Comparison of ENCODE assay signal across 28 cellular contexts in the genomic region with DNA sequence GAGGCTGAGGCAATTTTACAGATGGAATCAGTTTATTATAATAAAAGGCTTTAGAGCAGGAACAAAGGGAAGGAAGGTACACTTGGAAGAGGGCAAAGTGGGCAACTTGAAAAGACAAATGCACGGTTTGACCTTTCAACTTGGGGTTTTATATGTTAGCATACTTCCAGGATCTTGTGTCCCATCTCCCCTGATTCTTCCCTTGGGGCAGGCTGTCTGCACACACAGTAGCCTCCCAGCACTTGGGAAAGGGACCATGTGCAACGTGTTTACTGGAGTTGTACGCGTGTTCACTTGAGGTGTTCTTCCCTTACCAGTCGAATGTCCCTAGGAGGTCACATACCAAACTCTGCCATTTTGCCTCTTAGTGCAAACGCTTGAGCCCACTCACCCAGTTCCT.
"Had no signal": no experiment of that assay in that cellular context is flagged by ENCODE, and none has a peak within 500 bp of the region (broad histone marks: within the 10 kb centered on the region; RNA-seq: fewer than 3 reads in every experiment).

No MANE protein-coding gene starts in this region.

- ATAC-seq: stimulated activated effector memory CD8-positive, alpha-beta T cell treated with anti-CD3 and anti-CD28 coated beads, Interleukin-12 subunit alpha, Interleukin-12 subunit beta, amount 100 ng/mL, for 72 hours; stimulated activated memory B cell treated with anti-CD40 and anti-IgM and Interleukin-4, amounts not matched to agents 10 μg/mL and 1 μg/mL and 100 μg/mL, for 72 hours; stimulated activated naive B cell treated with anti-CD40 and anti-IgM and Interleukin-4, amounts not matched to agents 10 μg/mL and 1 μg/mL and 100 μg/mL, for 72 hours; stimulated activated naive CD8-positive, alpha-beta T cell treated with anti-CD3 and anti-CD28 coated beads, Interleukin-15, Interleukin-2, amounts not matched to agents 100 U/mL and 50 U/mL, for 24 hours; upper lobe of right lung had no signal

- H3K4me3 ChIP-seq: stomach, suprapubic skin, testis, thoracic aorta, thyroid gland, tibial artery, tibial nerve, transverse colon, upper lobe of left lung, upper lobe of right lung, uterus, vagina had no signal

- H3K36me3 ChIP-seq: thoracic aorta, thyroid gland, transverse colon, uterus, vagina had no signal

- H3K4me1 ChIP-seq: testis, uterus had no signal

- DNase-seq: stimulated activated CD4-positive, alpha-beta T cell treated with anti-CD3 and anti-CD28 coated beads, Interleukin-2, amount 100 ng/mL, for 48 hours; stimulated activated CD4-positive, alpha-beta T cell treated with anti-CD3 and anti-CD28 coated beads, Interleukin-4, amount 100 ng/mL, for 1 hour; stimulated activated CD4-positive, alpha-beta T cell treated with anti-CD3 and anti-CD28 coated beads, Interleukin-4, amount 100 ng/mL, for 24 hours; stimulated activated CD4-positive, alpha-beta T cell treated with anti-CD3 and anti-CD28 coated beads, Interleukin-4, amount 100 ng/mL, for 4 hours; stimulated activated CD8-positive, alpha-beta memory T cell treated with anti-CD3 and anti-CD28 coated beads, Interleukin-4, amount 100 ng/mL, for 48 hours; stimulated activated naive B cell treated with anti-CD40 and anti-IgM and Interleukin-4, amounts not matched to agents 10 μg/mL and 1 μg/mL and 100 μg/mL, for 72 hours; stimulated activated naive CD4-positive, alpha-beta T cell; stimulated activated naive CD4-positive, alpha-beta T cell treated with Interleukin-2 at 50 U/mL for 16 hours; stimulated activated naive CD8-positive, alpha-beta T cell treated with anti-CD3 and anti-CD28 coated beads, Interleukin-15, Interleukin-2, amounts not matched to agents 100 U/mL and 50 U/mL, for 24 hours; stomach; substantia nigra; testis; thyroid gland; tibial artery; transverse colon; trophoblast cell; upper lobe of left lung; upper lobe of right lung; uterus had no signal

- H3K27me3 Mint-ChIP-seq: stimulated activated memory B cell treated with anti-CD40 and anti-IgM and Interleukin-4, amounts not matched to agents 10 μg/mL and 1 μg/mL and 100 μg/mL, for 72 hours; stimulated activated naive B cell treated with anti-CD40 and anti-IgM and Interleukin-4, amounts not matched to agents 10 μg/mL and 1 μg/mL and 100 μg/mL, for 72 hours; stimulated activated naive CD8-positive, alpha-beta T cell treated with anti-CD3 and anti-CD28 coated beads, Interleukin-15, Interleukin-2, amounts not matched to agents 100 ng/mL and 50 ng/mL, for 24 hours; type B pancreatic cell had no signal

- H3K27ac Mint-ChIP-seq: stimulated activated memory B cell treated with anti-CD40 and anti-IgM and Interleukin-4, amounts not matched to agents 10 μg/mL and 1 μg/mL and 100 μg/mL, for 72 hours; stimulated activated naive B cell treated with anti-CD40 and anti-IgM and Interleukin-4, amounts not matched to agents 10 μg/mL and 1 μg/mL and 100 μg/mL, for 72 hours; stimulated activated naive CD8-positive, alpha-beta T cell treated with anti-CD3 and anti-CD28 coated beads, Interleukin-15, Interleukin-2, amounts not matched to agents 100 ng/mL and 50 ng/mL, for 24 hours; type B pancreatic cell had no signal

- H3K27me3 ChIP-seq: stomach, suprapubic skin, testis, thyroid gland, tibial artery, tibial nerve, transverse colon, upper lobe of left lung, upper lobe of right lung, uterus, vagina had no signal

- H3K4me3 Mint-ChIP-seq: stimulated activated effector memory CD8-positive, alpha-beta T cell treated with anti-CD3 and anti-CD28 coated beads, Interleukin-12 subunit alpha, Interleukin-12 subunit beta, amount 100 ng/mL, for 72 hours; stimulated activated memory B cell treated with anti-CD40 and anti-IgM and Interleukin-4, amounts not matched to agents 10 μg/mL and 1 μg/mL and 100 μg/mL, for 72 hours; stimulated activated naive B cell treated with anti-CD40 and anti-IgM and Interleukin-4, amounts not matched to agents 10 μg/mL and 1 μg/mL and 100 μg/mL, for 72 hours; stimulated activated naive CD8-positive, alpha-beta T cell treated with anti-CD3 and anti-CD28 coated beads, Interleukin-15, Interleukin-2, amounts not matched to agents 100 ng/mL and 50 ng/mL, for 24 hours; type B pancreatic cell had no signal

- H3K27ac ChIP-seq: stomach, suprapubic skin, testis, thoracic aorta, thyroid gland, tibial artery, tibial nerve, transverse colon, upper lobe of left lung, upper lobe of right lung, uterus, vagina had no signal

- FAIRE-seq: urothelium cell line had no signal

- H3K9me3 ChIP-seq: stomach, suprapubic skin, testis, thoracic aorta, thyroid gland, tibial artery, tibial nerve, transverse colon, upper lobe of left lung, upper lobe of right lung, uterus, vagina had no signal
